Comparison of ENCODE assay signal across 8 cellular contexts in the genomic region with DNA sequence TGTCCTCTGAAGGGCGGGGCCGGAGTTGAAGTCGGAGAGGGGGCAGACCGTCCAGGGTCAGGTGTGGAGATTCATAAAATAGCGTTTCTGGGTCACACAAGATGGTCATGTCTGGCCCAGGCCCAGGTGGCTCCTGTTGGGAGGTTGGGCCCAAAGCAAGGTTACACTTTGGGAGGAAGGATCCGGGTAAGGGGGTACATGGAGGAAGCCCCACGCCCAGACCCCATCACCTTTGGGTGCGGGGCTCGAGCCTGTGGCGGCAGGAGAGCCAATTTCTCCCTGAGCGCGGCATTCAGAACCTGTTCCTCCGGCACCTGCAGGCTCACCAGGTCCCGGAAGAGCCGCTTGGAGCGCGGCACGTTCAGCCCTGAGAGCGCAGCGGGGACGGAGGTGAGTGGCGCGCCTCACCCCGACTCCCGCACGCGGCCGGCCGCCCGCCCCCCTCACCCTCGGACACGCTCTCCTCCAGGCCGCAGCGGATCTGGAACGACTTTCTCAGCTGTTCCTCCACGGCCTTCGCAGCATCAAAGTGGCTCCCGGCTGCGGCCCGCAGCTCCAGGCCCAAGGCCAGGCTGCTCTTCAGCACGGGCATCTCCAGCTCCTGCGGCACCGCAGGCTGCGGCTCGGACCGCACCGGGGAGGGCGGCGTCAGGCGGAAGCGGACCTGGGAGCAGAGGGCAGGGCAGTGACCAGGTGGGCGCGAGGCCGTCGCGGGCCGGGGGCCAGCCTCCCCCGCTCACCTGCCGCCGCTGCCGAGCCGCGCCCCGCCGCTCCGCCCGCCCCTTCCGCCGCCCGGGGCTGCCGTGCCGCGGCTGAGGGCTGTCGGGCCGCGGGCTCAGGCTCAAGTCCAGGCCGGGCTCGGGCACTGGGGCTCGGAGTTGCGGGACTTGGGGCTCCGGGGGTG. TPM values are rescaled to one million over a fixed set of nuclear protein-coding genes. Genes with fewer than 3 reads are reported as not detected.
DNase-seq lines count a peak whose midpoint lies in the region; ATAC-seq and TF ChIP-seq lines count a peak whose summit lies in the region.

No MANE protein-coding gene starts in this region.

- H3K4me3 Mint-ChIP-seq in brain = peak overlapping the region; percentile 89 to 99 (median 92)
- H3K4me3 Mint-ChIP-seq in immature natural killer cell = peak overlapping the region; percentile 86 to 98 (median 95)

- peak overlapping the region; percentile 96 for H3K27ac ChIP-seq in C4-2B

- H3K27ac Mint-ChIP-seq in brain (peak overlapping the region; percentile 94 to 98 (median 97)), immature natural killer cell (peak overlapping the region; percentile 90 to 98 (median 96))

- ATAC-seq in HG03196 (IDR thresholded peaks at IDR 0.05; ENCODE audit: unreplicated experiment) = peak; percentile 17

- H3K36me3 Mint-ChIP-seq in brain (peaks cover 43% of the 10 kb centered on the region), immature natural killer cell (peaks cover 0 to 10% (median 4%) of the 10 kb centered on the region in 3 donors)

- H3K27me3 Mint-ChIP-seq in brain (peaks cover 11% of the 10 kb centered on the region), immature natural killer cell (ENCODE audit: low read depth in 3 of 3) (peaks cover 8 to 10% (median 9%) of the 10 kb centered on the region in 3 donors)

- H3K4me1 Mint-ChIP-seq in brain (peaks cover 53% of the 10 kb centered on the region), immature natural killer cell (peaks cover 42 to 46% of the 10 kb centered on the region in 2 donors)

- DNase-seq in T follicular helper cell (ENCODE audit: low read depth) (peak; percentile 33), immature natural killer cell (peak; percentile 31 to 53 (median 47)), AG08395 (ENCODE audit: low spot score) (no peak)
- peak; percentile 31 to 38 for DNase-seq in stimulated activated CD4-positive, alpha-beta T cell treated with anti-CD3 and anti-CD28 coated beads, Interleukin-15, amount 100 ng/mL, for 1 hour (ENCODE audit: low read depth in 1 of 2, low spot score in 1 of 2)

- H3K9me3 Mint-ChIP-seq in brain (no peaks in the 10 kb centered on the region), immature natural killer cell (no peaks in the 10 kb centered on the region)

- TF ChIP-seq CTCF in C4-2B (conservative IDR thresholded peaks at IDR 0.05) = no peak
- no peak for TF ChIP-seq CTCF in brain (conservative IDR thresholded peaks at IDR 0.05)

- peak; percentile 51 for TF ChIP-seq POLR2A in GM19099 (IDR thresholded peaks at IDR 0.05; ENCODE audit: extremely low read depth, insufficient read length, low read depth)

RNA-seq across cellular contexts. Expression of gene PPP1R35, which starts 0.6 kb away (rescaled TPM):
- 34.4 TPM for polyA plus RNA-seq in brain (ENCODE audit: insufficient read depth, low read depth, low replicate concordance)
- polyA plus RNA-seq in immature natural killer cell = 10 to 100 TPM; 25.7 to 42.2 (median 41.8) TPM

RNA-seq across cellular contexts. Expression of gene MEPCE, which starts 6.0 kb away (rescaled TPM):
- 57.4 TPM for polyA plus RNA-seq in brain (ENCODE audit: insufficient read depth, low read depth, low replicate concordance)
- 10 to 100 TPM in 1 of 3 donors, 1 to 10 TPM in 2; 3.0 to 12.1 (median 8.3) TPM for polyA plus RNA-seq in immature natural killer cell

RNA-seq across cellular contexts. Expression of gene ZCWPW1, which starts 7.2 kb away (rescaled TPM):
- polyA plus RNA-seq in brain (ENCODE audit: insufficient read depth, low read depth, low replicate concordance) = 6.4 TPM
- polyA plus RNA-seq in immature natural killer cell = 1 to 10 TPM; 4.1 to 5.9 (median 5.7) TPM

RNA-seq across cellular contexts. Expression of gene SPACDR, which starts 28.4 kb away (rescaled TPM):
- polyA plus RNA-seq in brain (ENCODE audit: insufficient read depth, low read depth, low replicate concordance) = 1.6 TPM
- 1 to 10 TPM in 1 of 3 donors, under 1 TPM in 1, not detected in 1; 0.43 to 2.2 TPM for polyA plus RNA-seq in immature natural killer cell

RNA-seq across cellular contexts. Expression of gene TSC22D4, which starts 43.4 kb away (rescaled TPM):
- polyA plus RNA-seq in brain (ENCODE audit: insufficient read depth, low read depth, low replicate concordance) = 383 TPM
- polyA plus RNA-seq in immature natural killer cell = 10 to 100 TPM; 32.4 to 42.2 (median 35.3) TPM
